Comparison of ENCODE assay signal across 27 cellular contexts in the genomic region with DNA sequence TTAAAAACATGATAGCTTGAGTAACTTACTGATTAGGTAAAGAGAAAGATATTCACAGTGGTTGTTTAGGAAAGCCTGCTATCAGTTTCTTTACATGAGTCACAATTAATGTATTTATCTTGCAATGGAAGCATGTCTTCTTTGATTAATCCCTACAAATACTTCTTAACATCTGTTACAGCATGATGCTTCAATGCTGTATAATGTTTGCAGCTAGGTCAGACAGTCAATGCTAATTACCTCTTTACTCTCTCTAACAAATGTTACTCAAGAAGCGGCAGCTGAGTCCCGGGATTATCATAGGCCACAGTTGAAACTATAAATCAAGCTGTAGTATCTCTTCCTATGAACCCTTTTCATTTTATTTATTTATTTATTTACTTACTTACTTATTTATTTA.
"Had no signal": no experiment of that assay in that cellular context is flagged by ENCODE, and none has a peak within 500 bp of the region (broad histone marks: within the 10 kb centered on the region; RNA-seq: fewer than 3 reads in every experiment).

No MANE protein-coding gene starts in this region.

- H3K4me3 ChIP-seq: ascending aorta, Peyer's patch, SJCRH30 had no signal

- H3K9me3 ChIP-seq: ascending aorta, Peyer's patch, SJCRH30, SK-N-SH had no signal

- H3K9ac ChIP-seq: SK-N-SH had no signal

- H3K27ac ChIP-seq: ascending aorta, Peyer's patch, RWPE1, SJCRH30 had no signal

- H3K4me1 Mint-ChIP-seq: activated naive CD4-positive, alpha-beta T cell treated with anti-CD3 and anti-CD28 coated beads, Interleukin-2, amount 50 U/mL, for 24 hours; brain; central memory CD8-positive, alpha-beta T cell had no signal

- H3K4me2 ChIP-seq: SK-N-SH had no signal

- H3K27me3 Mint-ChIP-seq: activated CD8-positive, alpha-beta T cell treated with anti-CD3 and anti-CD28 coated beads for 36 hours; activated naive CD4-positive, alpha-beta T cell treated with anti-CD3 and anti-CD28 coated beads, Interleukin-2, amount 50 U/mL, for 24 hours; brain; central memory CD8-positive, alpha-beta T cell had no signal

- H3K9me3 Mint-ChIP-seq: activated CD8-positive, alpha-beta T cell treated with anti-CD3 and anti-CD28 coated beads for 36 hours; activated naive CD4-positive, alpha-beta T cell treated with anti-CD3 and anti-CD28 coated beads, Interleukin-2, amount 50 U/mL, for 24 hours; brain; central memory CD8-positive, alpha-beta T cell; T-helper 1 cell treated with Interleukin-12 subunit alpha and Interleukin-12 subunit beta and Interleukin-4 antibody, amounts not matched to agents 30 μg/mL and 1 μg/mL, for 36 hours had no signal

- H3K27me3 ChIP-seq: ascending aorta, Peyer's patch, SJCRH30 had no signal

- H3K4me3 Mint-ChIP-seq: activated CD8-positive, alpha-beta T cell treated with anti-CD3 and anti-CD28 coated beads for 36 hours; activated naive CD4-positive, alpha-beta T cell treated with anti-CD3 and anti-CD28 coated beads, Interleukin-2, amount 50 U/mL, for 24 hours; brain; central memory CD8-positive, alpha-beta T cell; T-helper 1 cell treated with Interleukin-12 subunit alpha and Interleukin-12 subunit beta and Interleukin-4 antibody, amounts not matched to agents 30 μg/mL and 1 μg/mL, for 36 hours had no signal

- H3K4me1 ChIP-seq: ascending aorta, Peyer's patch, SJCRH30 had no signal

- H3K27ac Mint-ChIP-seq: activated CD8-positive, alpha-beta T cell treated with anti-CD3 and anti-CD28 coated beads for 36 hours; activated naive CD4-positive, alpha-beta T cell treated with anti-CD3 and anti-CD28 coated beads, Interleukin-2, amount 50 U/mL, for 24 hours; brain; T-helper 1 cell treated with Interleukin-12 subunit alpha and Interleukin-12 subunit beta and Interleukin-4 antibody, amounts not matched to agents 30 μg/mL and 1 μg/mL, for 36 hours had no signal

- DNase-seq: activated CD4-positive, alpha-beta T cell treated with anti-CD3 and anti-CD28 coated beads for 4 hours; activated CD8-positive, alpha-beta memory T cell treated with anti-CD3 and anti-CD28 coated beads, Interleukin-2, amount 50 U/mL, for 4 hours; activated CD8-positive, alpha-beta T cell treated with anti-CD3 and anti-CD28 coated beads for 36 hours; activated effector memory CD4-positive, alpha-beta T cell treated with Interleukin-2 at 50 U/mL for 16 hours; activated naive CD4-positive, alpha-beta T cell; activated T-cell treated with anti-CD3 and anti-CD28 coated beads, Interleukin-2, amount 50 U/mL, for 1 hour; amniotic stem cell; Karpas-422; MM.1S; NCI-H1105; NCI-H1436; NCI-H1694 treated with DMSO at 0.1 percent for 48 hours; NCI-H2029 treated with DMSO at 0.1 percent for 48 hours; NCI-H345; NCI-H510A treated with DMSO at 0.1 percent for 48 hours; NCI-H748 treated with DMSO at 0.1 percent for 48 hours; Peyer's patch; Right ventricle myocardium superior; SJCRH30; SK-N-SH had no signal

- ATAC-seq: activated CD4-positive, CD25-positive, alpha-beta regulatory T cell treated with anti-CD3 and anti-CD28 coated beads, Interleukin-2, amount 50 U/mL, for 24 hours; activated CD8-positive, alpha-beta T cell treated with anti-CD3 and anti-CD28 coated beads for 36 hours had no signal
